Comparison of ENCODE assay signal across 8 cellular contexts in the genomic region with DNA sequence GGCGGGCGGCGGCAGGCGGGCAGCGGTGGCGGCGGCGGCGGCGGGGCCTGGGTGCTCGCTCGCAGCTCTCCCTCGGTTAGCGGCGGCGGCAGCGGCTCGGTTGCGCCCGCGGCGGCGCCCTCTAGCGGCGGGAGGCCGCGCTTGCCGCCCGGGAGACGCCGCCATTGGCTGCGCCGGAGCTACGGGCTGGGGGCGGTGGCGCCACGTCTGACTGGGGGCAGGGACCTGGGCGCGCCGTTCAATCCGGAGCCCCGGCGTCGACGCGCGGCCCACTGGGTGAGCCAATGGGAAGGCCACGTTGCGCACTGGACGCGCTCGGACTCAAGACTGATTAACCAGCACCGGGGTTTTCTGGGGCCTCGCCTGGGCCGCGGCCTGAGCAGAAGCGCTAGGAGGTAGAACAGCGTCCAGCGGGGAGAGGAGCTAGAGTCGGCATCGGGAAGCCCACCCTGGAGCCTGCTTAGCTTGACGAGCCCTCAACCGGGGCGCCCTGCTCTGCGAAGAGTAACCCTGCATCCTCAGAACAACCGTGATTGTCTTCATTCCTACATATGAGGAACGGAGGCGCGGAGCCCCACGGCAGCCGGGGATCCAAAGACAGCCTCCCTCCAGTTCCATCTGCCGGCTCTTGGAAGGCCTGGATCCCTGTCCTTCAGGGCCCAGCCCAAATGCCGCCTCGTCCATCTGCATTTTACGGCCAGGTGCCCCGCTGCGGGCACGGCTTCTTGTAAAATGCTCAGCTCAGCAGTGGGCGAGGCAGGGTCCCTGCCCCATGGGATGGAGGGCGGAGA. TPM values are rescaled to one million over a fixed set of nuclear protein-coding genes. Genes with fewer than 3 reads are reported as not detected.
DNase-seq lines count a peak whose midpoint lies in the region; ATAC-seq, FAIRE-seq and TF ChIP-seq lines count a peak whose summit lies in the region.

Gene ZC3H7A (minus strand): TSS at position 93 of the 791 bp plus-strand sequence. CDS start 14,904 bp downstream, outside the sequence.

- DNase-seq in AG08395 (ENCODE audit: low spot score), result peak; percentile 97
- DNase-seq in NCI-H2227 (lab: John Stamatoyannopoulos, UW; ENCODE audit: unreplicated experiment), result peak; percentile 98
- peak; percentile 87 for DNase-seq in bronchial epithelial cell (ENCODE audit: low read depth)
- DNase-seq in iPS-NIHi7 (ENCODE audit: extremely low spot score), result peak; percentile 99
- peak; percentile 97 for DNase-seq in smooth muscle cell of the brain vasculature (ENCODE audit: low read depth, low spot score)

- ATAC-seq in GM18873 (IDR thresholded peaks at IDR 0.05; ENCODE audit: low FRiP score, unreplicated experiment), result peak; percentile 89
- peak; percentile 91 for ATAC-seq in HG03139 (IDR thresholded peaks at IDR 0.05; ENCODE audit: unreplicated experiment)

- H3K4me3 ChIP-seq in WI38 (ENCODE audit: low read depth, low read length), result peak within 1 kb of the TSS; percentile 95
- H3K4me3 ChIP-seq in bronchial epithelial cell (ENCODE audit: low read depth, low read length), result peak within 1 kb of the TSS; percentile 64

- H3K27me3 ChIP-seq in bronchial epithelial cell (ENCODE audit: control insufficient read depth, insufficient read depth, low read length), result no peaks in the 10 kb centered on the region

- TF ChIP-seq CTCF in WI38 (IDR thresholded peaks at IDR 0.05; ENCODE audit: low read depth, low read length) (peak; percentile 16; the same call in 1 of the 2 replicates), bronchial epithelial cell (IDR thresholded peaks at IDR 0.05; ENCODE audit: insufficient read depth, low read length, severe bottlenecking) (peak; percentile 41)

- no peak for FAIRE-seq in bronchial epithelial cell (lab: Jason Lieb, UNC)

- H3K36me3 ChIP-seq in bronchial epithelial cell (ENCODE audit: control insufficient read depth, insufficient read depth, low read length), result no peaks in the 10 kb centered on the region

RNA-seq across cellular contexts. Expression of gene ZC3H7A, which starts in this region (rescaled TPM):
- total RNA-seq in bronchial epithelial cell, result 26.9 and 28.5 TPM in 2 replicates

Comparison
In these comparisons a context has a peak if more than half of its experiments do, and no peak if none do; other contexts are left out.
1. Peak in every context shown above with its lines: DNase-seq, ATAC-seq and H3K4me3 ChIP-seq.